Comparison of ENCODE assay signal across 22 cellular contexts in the genomic region with DNA sequence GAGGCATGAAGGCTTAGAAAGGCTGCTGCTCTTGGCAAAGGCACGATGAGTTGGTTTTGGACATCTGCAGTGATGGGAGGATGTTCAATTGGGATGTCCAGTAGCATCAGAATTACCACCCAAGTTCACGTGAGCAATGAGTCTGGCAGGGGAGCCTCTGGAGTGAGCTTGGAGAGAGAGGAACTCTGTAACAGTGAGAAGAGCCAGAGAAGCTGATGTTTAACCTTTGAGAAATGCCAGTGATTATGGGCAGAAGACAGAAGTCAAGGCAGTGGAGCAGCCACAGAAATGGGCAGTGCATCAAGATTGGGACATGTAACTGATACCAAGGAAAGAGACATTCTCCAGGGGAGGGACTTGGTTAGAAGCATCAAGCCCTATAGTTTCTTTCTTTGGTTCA.
"Had no signal": no experiment of that assay in that cellular context is flagged by ENCODE, and none has a peak within 500 bp of the region (broad histone marks: within the 10 kb centered on the region; RNA-seq: fewer than 3 reads in every experiment).

No MANE protein-coding gene starts in this region.

- H3K4me3 ChIP-seq: MG63 had no signal

- H3K9ac ChIP-seq: SK-N-SH had no signal

- DNase-seq: Karpas-422, KG1, MG63, NCI-H1092, NCI-H1105 treated with DMSO at 0.1 percent for 48 hours, NCI-H1417 treated with DMSO at 0.1 percent for 48 hours, NCI-H146, NCI-H1694 treated with DMSO at 0.1 percent for 48 hours, NCI-H1930, NCI-H2081, NCI-H2107, NCI-H226, NCI-H446, NCI-H510A, NCI-H524 treated with DMSO at 0.1 percent for 48 hours, NCI-H69, NCI-H774, PC-3, SHP77, SK-N-SH had no signal

- H3K27ac ChIP-seq: RWPE1 had no signal

- ATAC-seq: Panc1, PC-3 had no signal

- H3K9me3 ChIP-seq: MG63, SK-N-SH had no signal

- H3K4me2 ChIP-seq: SK-N-SH had no signal

- H3K36me3 ChIP-seq: MG63 had no signal

- H3K27me3 ChIP-seq: MG63 had no signal
